8 cellular contexts compared by ENCODE assay signal in genomic region chrX:43139645-43140044, GRCh38.
"Had no signal": no experiment of that assay in that cellular context is flagged by ENCODE, and none has a peak within 500 bp of the region (broad histone marks: within the 10 kb centered on the region; RNA-seq: fewer than 3 reads in every experiment).

No MANE protein-coding gene starts in this region.

- FAIRE-seq: H1, H54 had no signal

- DNase-seq: H9, HCEC 1CT, Karpas-422, KBM-7 had no signal

- ATAC-seq: GM23338 had no signal

- H3K4me3 ChIP-seq: GM23338 had no signal

- H3K4me2 ChIP-seq: GM23338, KMS-11 had no signal

- H3K27ac ChIP-seq: KMS-11 had no signal
